ENCODE assay signal across 22 cellular contexts in the genomic region with DNA sequence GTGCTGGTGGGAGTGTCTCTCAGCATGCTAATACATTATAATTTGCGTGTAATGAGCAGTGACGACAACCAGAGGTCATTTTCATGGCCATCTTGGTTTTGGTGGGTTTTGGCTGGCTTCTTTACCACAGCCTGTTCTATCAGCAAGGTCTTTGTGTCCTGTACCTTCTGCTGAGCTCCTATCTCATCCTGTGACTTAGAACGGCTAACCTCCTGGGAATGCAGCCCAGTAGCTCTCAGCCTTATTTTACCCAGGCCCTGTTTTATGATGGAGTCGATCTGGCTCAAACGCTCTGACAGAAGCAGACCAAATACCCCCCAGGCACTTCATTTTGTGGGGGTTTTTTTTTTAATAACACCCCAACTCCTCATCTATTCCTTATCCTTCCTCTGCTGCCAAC.
A peak's percentile ranks its signal among the peaks of the same experiment; 100 is the strongest.
DNase-seq lines count a peak whose midpoint lies in the region; ATAC-seq and TF ChIP-seq lines count a peak whose summit lies in the region.
"Had no signal": no experiment of that assay in that cellular context is flagged by ENCODE, and none has a peak within 500 bp of the region (broad histone marks: within the 10 kb centered on the region; RNA-seq: fewer than 3 reads in every experiment).

No MANE protein-coding gene starts in this region.

- no peak overlapping the region for H2AK5ac ChIP-seq in neuronal stem cell (ENCODE audit: low read depth, low read length)

- no peak overlapping the region for H2BK5ac ChIP-seq in neuronal stem cell (ENCODE audit: low read length)

- no peaks in the 10 kb centered on the region for H4K20me1 ChIP-seq in mammary epithelial cell (ENCODE audit: insufficient read depth, low read length)
- H4K20me1 ChIP-seq: BLaER1 treated with 17β-estradiol and CSF1 and Interleukin-3, amounts not matched to agents 10 nM and 100 nM had no signal

- no peak overlapping the region for H4K8ac ChIP-seq in neuronal stem cell (ENCODE audit: low read depth, low read length)

- 57 to 68% methylated on average over 5 of the region's 5 CpGs for WGBS in heart right ventricle, 2 donors
- no CpG with 5 or more reads among the region's 5 CpGs for WGBS in neuronal stem cell (ENCODE audit: extremely low coverage in 2 of 2, insufficient read length in 2 of 2, insufficient replicate concordance in 1 of 2), 2 donors
- 78% methylated on average over 4 of the region's 5 CpGs for WGBS in mammary epithelial cell (ENCODE audit: low coverage, missing lambda C conversion rate)

- ATAC-seq in Right ventricle myocardium superior (ENCODE audit: poor library complexity) (peak; percentile 95), heart right ventricle (peak in 6 of 8 donors; percentile 43 to 95 (median 74))
- ATAC-seq: A549, GM12878 had no signal

- peaks cover 0 to 24% (median 0%) of the 10 kb centered on the region in 11 donors for H3K9me3 ChIP-seq in heart right ventricle
- no peaks in the 10 kb centered on the region for H3K9me3 ChIP-seq in neuronal stem cell (replicated peaks in 1 of 2; ENCODE audit: control insufficient read depth in 2 of 2, insufficient read depth in 1 of 2, low read depth in 1 of 2, low read length in 2 of 2)
- no peaks in the 10 kb centered on the region for H3K9me3 ChIP-seq in mammary epithelial cell (replicated peaks; ENCODE audit: insufficient read depth, low read length)
- H3K9me3 ChIP-seq: A549, BE2C had no signal

- dilution Hi-C loops in mammary epithelial cell (cut with HindIII; ENCODE audit: low sequenced_read_pairs) = no loop called here

- in situ Hi-C loops in mammary epithelial cell (cut with MboI; ENCODE audit: low sequenced_read_pairs in 2 of 2) = no loop called here

- no peak overlapping the region for H3K4me3 ChIP-seq in heart right ventricle
- H3K4me3 ChIP-seq in neuronal stem cell (ENCODE audit: low read length in 2 of 2) = no peak overlapping the region
- no peak overlapping the region for H3K4me3 ChIP-seq in mammary epithelial cell (replicated peaks in 1 of 3; ENCODE audit: insufficient read depth in 1 of 3, low read depth in 2 of 3, low read length in 3 of 3)
- H3K4me3 ChIP-seq: A549; BLaER1 treated with 17β-estradiol and CSF1 and Interleukin-3, amounts not matched to agents 10 nM and 100 nM; GM12878 had no signal

- no TSS peak for BruUV-seq in mammary epithelial cell (replicated peaks; lab: Mats Ljungman, UMichigan)

- H2BK15ac ChIP-seq in neuronal stem cell (ENCODE audit: low read length) = no peak overlapping the region

- no peak overlapping the region for H4K91ac ChIP-seq in neuronal stem cell (ENCODE audit: low read depth, low read length, poor library complexity)

- H3K4me2 ChIP-seq in neuronal stem cell (ENCODE audit: insufficient read depth, low read length, poor library complexity, severe bottlenecking) (no peak overlapping the region), mammary epithelial cell (ENCODE audit: insufficient read depth, low read depth, low read length) (no peak overlapping the region)
- H3K4me2 ChIP-seq: A549; BLaER1 treated with 17β-estradiol and CSF1 and Interleukin-3, amounts not matched to agents 10 nM and 100 nM had no signal

- no peak overlapping the region for H2BK120ac ChIP-seq in neuronal stem cell (ENCODE audit: low read depth, low read length)

- no peak overlapping the region for H3K23ac ChIP-seq in neuronal stem cell (ENCODE audit: low read depth, low read length, poor library complexity)

- DNase-seq in Right ventricle myocardium superior (no peak), cardiac septum (ENCODE audit: low spot score) (no peak), heart right ventricle (peak in 1 of 2 donors; percentile 8), neuronal stem cell (ENCODE audit: low spot score) (no peak), mammary epithelial cell (no peak), NCI-H82 (lab: John Stamatoyannopoulos, UW) (no peak)
- DNase-seq: 8988T; ACHN; AML-193; BE2C; CD4-positive, alpha-beta T cell; CD8-positive, alpha-beta memory T cell; DMS 273 treated with DMSO at 0.1 percent for 48 hours; DMS79; EL; GDM1; GOT3; H7; HCEC 1CT had no signal

- intact Hi-C loops in Right ventricle myocardium superior (cut with DNase I) = no loop called here
- intact Hi-C loops in cardiac septum (cut with DNase I) = no loop called here
- intact Hi-C loops in heart right ventricle (cut with DNase I) = no loop called here
- intact Hi-C loops in mammary epithelial cell (cut with micrococcal nuclease) = no loop called here

- H3K4me1 ChIP-seq in heart right ventricle (peaks cover 0 to 15% (median 5%) of the 10 kb centered on the region in 9 donors), neuronal stem cell (ENCODE audit: control insufficient read depth in 2 of 2, insufficient read depth in 1 of 2, low read depth in 1 of 2, low read length in 2 of 2) (peaks cover 0 to 4% of the 10 kb centered on the region in 2 donors), mammary epithelial cell (ENCODE audit: insufficient read depth, low read length) (no peaks in the 10 kb centered on the region)
- H3K4me1 ChIP-seq: A549; BE2C; BLaER1 treated with 17β-estradiol and CSF1 and Interleukin-3, amounts not matched to agents 10 nM and 100 nM had no signal

- TF ChIP-seq CTCF in heart right ventricle (IDR thresholded peaks at IDR 0.05) (no peak), mammary epithelial cell (conservative IDR thresholded peaks at IDR 0.05 in 1 of 2, IDR thresholded peaks at IDR 0.05 in 1 of 2; ENCODE audit: extremely low read depth in 1 of 2, insufficient read depth in 1 of 2, low read depth in 1 of 2, low read length in 2 of 2) (no peak)

- H3K36me3 ChIP-seq in heart right ventricle (no peaks in the 10 kb centered on the region), neuronal stem cell (replicated peaks in 1 of 2; ENCODE audit: control insufficient read depth in 2 of 2, insufficient read depth in 2 of 2, low read length in 2 of 2) (no peaks in the 10 kb centered on the region), mammary epithelial cell (ENCODE audit: insufficient read depth, low read length) (no peaks in the 10 kb centered on the region)
- H3K36me3 ChIP-seq: BE2C; BLaER1 treated with 17β-estradiol and CSF1 and Interleukin-3, amounts not matched to agents 10 nM and 100 nM had no signal

- CTCF ChIA-PET in mammary epithelial cell (lab: Charles Lee; ENCODE audit: low non-redundant PET) = no interaction called here

- H2AFZ ChIP-seq in neuronal stem cell (ENCODE audit: low read length) (peak overlapping the region; percentile 75), mammary epithelial cell (ENCODE audit: low read depth, low read length) (no peak overlapping the region)

- H3K9ac ChIP-seq in neuronal stem cell (ENCODE audit: low read depth, low read length, poor library complexity) (no peak overlapping the region), mammary epithelial cell (ENCODE audit: insufficient read depth, low read length) (no peak overlapping the region)
- H3K9ac ChIP-seq: BLaER1 treated with 17β-estradiol and CSF1 and Interleukin-3, amounts not matched to agents 10 nM and 100 nM had no signal

- peak overlapping the region in 2 of 10 donors; percentile 10 to 20 for H3K27ac ChIP-seq in heart right ventricle
- H3K27ac ChIP-seq in neuronal stem cell (replicated peaks; ENCODE audit: low read length) = no peak overlapping the region
- H3K27ac ChIP-seq in mammary epithelial cell (ENCODE audit: insufficient read depth, low read depth, low read length) = no peak overlapping the region
- H3K27ac ChIP-seq: A549; BLaER1 treated with 17β-estradiol and CSF1 and Interleukin-3, amounts not matched to agents 10 nM and 100 nM had no signal

- no peak overlapping the region for H3K14ac ChIP-seq in neuronal stem cell (ENCODE audit: low read length)

- no peak overlapping the region for H2BK12ac ChIP-seq in neuronal stem cell (ENCODE audit: low read length)

- H3K79me1 ChIP-seq in neuronal stem cell (ENCODE audit: low read depth, low read length) = no peaks in the 10 kb centered on the region

- H3K27me3 ChIP-seq in heart right ventricle (no peaks in the 10 kb centered on the region), neuronal stem cell (ENCODE audit: control insufficient read depth in 3 of 3, insufficient read depth in 3 of 3, low read depth in 1 of 3, low read length in 3 of 3) (no peaks in the 10 kb centered on the region), mammary epithelial cell (ENCODE audit: insufficient read depth, low read length) (no peaks in the 10 kb centered on the region)
- H3K27me3 ChIP-seq: BE2C; BLaER1 treated with 17β-estradiol and CSF1 and Interleukin-3, amounts not matched to agents 10 nM and 100 nM had no signal

- no peak overlapping the region for H3K18ac ChIP-seq in neuronal stem cell (ENCODE audit: low read length)

- no peaks in the 10 kb centered on the region for H3K79me2 ChIP-seq in mammary epithelial cell (ENCODE audit: insufficient read depth, low read length)

- no peak overlapping the region for H3K4ac ChIP-seq in neuronal stem cell (ENCODE audit: low read length)
